ENCODE assay signal across 8 cellular contexts in genomic region chr19:34171539-34171876, GRCh38. TPM values are rescaled to one million over a fixed set of nuclear protein-coding genes. Genes with fewer than 3 reads are reported as not detected.
DNase-seq lines count a peak whose midpoint lies in the region; ATAC-seq lines count a peak whose summit lies in the region.

No MANE protein-coding gene starts in this region.

- H3K27me3 ChIP-seq in adipocyte (replicated peaks; ENCODE audit: control insufficient read depth, insufficient read depth, low read length): no peaks in the 10 kb centered on the region

- peak overlapping the region; percentile 95 to 99 (median 97) for H3K27ac Mint-ChIP-seq in immature natural killer cell

- peak; percentile 70 for DNase-seq in EL
- DNase-seq in Kasumi-1 (lab: John Stamatoyannopoulos, UW): peak; percentile 48 to 69
- DNase-seq in adipocyte (ENCODE audit: low read depth): peak; percentile 76
- DNase-seq in immature natural killer cell: no peak
- peak in 2 of 3 experiments; percentile 46 to 51 for DNase-seq in stimulated activated CD4-positive, alpha-beta T cell treated with anti-CD3 and anti-CD28 coated beads, TNF-alpha, amount 100 ng/mL, for 24 hours (ENCODE audit: low read depth in 3 of 3)
- no peak for DNase-seq in NCI-H1092 treated with DMSO at 0.1 percent for 48 hours (lab: John Stamatoyannopoulos, UW)
- no peak for DNase-seq in occipital lobe (lab: John Stamatoyannopoulos, UW)

- H3K4me1 Mint-ChIP-seq in immature natural killer cell: peaks cover 46 to 52% of the 10 kb centered on the region in 2 donors

- H3K36me3 ChIP-seq in adipocyte (ENCODE audit: control insufficient read depth, insufficient read depth, low read length, severe bottlenecking): no peaks in the 10 kb centered on the region

- no peaks in the 10 kb centered on the region for H3K9me3 Mint-ChIP-seq in immature natural killer cell

- peak overlapping the region; percentile 86 to 99 (median 92) for H3K4me3 Mint-ChIP-seq in immature natural killer cell

- no peaks in the 10 kb centered on the region for H3K9me3 ChIP-seq in adipocyte (ENCODE audit: control insufficient read depth, low read length)

- peaks cover 0 to 7% (median 3%) of the 10 kb centered on the region in 3 donors for H3K36me3 Mint-ChIP-seq in immature natural killer cell

- H3K27me3 Mint-ChIP-seq in immature natural killer cell (ENCODE audit: low read depth in 3 of 3): peaks cover 10 to 26% (median 14%) of the 10 kb centered on the region in 3 donors

- H3K9ac ChIP-seq in adipocyte (ENCODE audit: low read length): peak overlapping the region; percentile 98

- peaks cover 34% of the 10 kb centered on the region for H3K4me1 ChIP-seq in adipocyte (ENCODE audit: control insufficient read depth, insufficient read depth, low read length)

- H3K4me3 ChIP-seq in adipocyte (ENCODE audit: low read length): peak overlapping the region; percentile 95

- peak; percentile 3 for ATAC-seq in GM21390 (IDR thresholded peaks at IDR 0.05; ENCODE audit: unreplicated experiment)

RNA-seq across cellular contexts. Expression of gene LSM14A, which starts 0.8 kb away (rescaled TPM):
- 100 to 1,000 TPM; 120 to 175 (median 157) TPM for polyA plus RNA-seq in immature natural killer cell
- total RNA-seq in occipital lobe: 69.1 TPM

Comparison
In these comparisons a context has a peak if more than half of its experiments do, and no peak if none do; other contexts are left out.
1. DNase-seq: peak in EL (single experiment), Kasumi-1 (2 of 2), adipocyte (single experiment) and stimulated activated CD4-positive, alpha-beta T cell treated with anti-CD3 and anti-CD28 coated beads, TNF-alpha, amount 100 ng/mL, for 24 hours (2 of 3); none in immature natural killer cell (0 of 3), NCI-H1092 treated with DMSO at 0.1 percent for 48 hours (single experiment) and occipital lobe (single experiment).